8 cellular contexts compared by ENCODE assay signal in the genomic region with DNA sequence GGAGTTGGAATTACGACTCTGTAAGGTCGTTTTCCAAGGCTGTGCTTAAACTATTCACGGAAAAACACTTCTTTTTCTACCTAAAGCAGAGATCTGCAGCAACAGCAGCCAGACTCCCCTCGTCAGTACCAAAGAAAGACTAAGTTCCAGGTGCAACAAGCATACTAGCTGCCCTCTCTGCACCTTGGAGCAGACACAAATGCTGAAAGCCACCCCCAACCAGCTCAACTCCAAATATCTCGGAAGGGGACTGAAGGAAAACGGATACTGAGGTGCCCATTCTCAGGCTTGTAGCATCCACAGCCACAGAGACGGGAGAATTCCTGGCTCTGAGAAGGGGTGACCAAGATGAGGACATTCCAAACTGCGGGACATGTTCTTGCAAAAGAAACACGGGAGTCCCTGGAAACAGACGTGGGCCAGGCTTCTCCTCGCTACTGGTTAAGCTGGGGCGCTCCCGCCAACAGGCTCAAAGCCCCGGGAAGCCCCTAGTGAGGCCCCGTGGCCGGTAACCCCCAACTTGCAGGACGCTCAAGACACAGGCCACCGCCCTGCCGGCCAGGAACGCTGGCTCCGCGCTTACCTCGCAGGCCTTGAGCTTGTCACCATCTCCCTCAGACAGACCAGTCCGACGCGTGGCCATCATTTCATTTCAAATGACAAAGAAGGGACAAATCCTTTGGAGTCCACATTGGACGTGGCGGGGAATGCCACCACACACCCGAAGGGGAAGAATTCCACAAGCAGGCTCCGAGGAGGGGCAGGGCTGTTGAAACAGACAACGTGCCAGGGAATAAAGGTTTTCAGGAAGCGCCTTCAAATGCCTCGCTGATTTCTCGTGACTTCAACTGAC. TPM values are rescaled to one million over a fixed set of nuclear protein-coding genes. Genes with fewer than 3 reads are reported as not detected.
DNase-seq lines count a peak whose midpoint lies in the region; ATAC-seq and TF ChIP-seq lines count a peak whose summit lies in the region.

No MANE protein-coding gene starts in this region.

- peaks cover 43% of the 10 kb centered on the region for H3K4me1 ChIP-seq in psoas muscle

- H3K27ac Mint-ChIP-seq in T-helper 2 cell treated with Interferon-gamma antibody and Interleukin-4, amounts not matched to agents 5 μg/mL and 100 μg/mL, for 36 hours, result no peak overlapping the region
- H3K27ac Mint-ChIP-seq in activated CD8-positive, alpha-beta T cell treated with anti-CD3 and anti-CD28 coated beads, Interleukin-2, amount 10 ng/mL, durations not matched to agents 7 days and 5 days, result no peak overlapping the region

- no peaks in the 10 kb centered on the region for H3K9me3 Mint-ChIP-seq in T-helper 2 cell treated with Interferon-gamma antibody and Interleukin-4, amounts not matched to agents 5 μg/mL and 100 μg/mL, for 36 hours
- H3K9me3 Mint-ChIP-seq in activated CD8-positive, alpha-beta T cell treated with anti-CD3 and anti-CD28 coated beads, Interleukin-2, amount 10 ng/mL, durations not matched to agents 7 days and 5 days (ENCODE audit: insufficient read depth), result no peaks in the 10 kb centered on the region

- H3K4me3 ChIP-seq in psoas muscle, result peak overlapping the region; percentile 91

- no peaks in the 10 kb centered on the region for H3K36me3 ChIP-seq in psoas muscle (ENCODE audit: insufficient read depth in 1 of 2, low read depth in 1 of 2)

- no peak for DNase-seq in T-helper 2 cell treated with Interferon-gamma antibody and Interleukin-4, amounts not matched to agents 5 μg/mL and 100 μg/mL, for 36 hours (ENCODE audit: low spot score)
- DNase-seq in T-helper 2 cell, result no peak
- DNase-seq in activated CD8-positive, alpha-beta T cell treated with anti-CD3 and anti-CD28 coated beads, Interleukin-2, amount 10 ng/mL, durations not matched to agents 7 days and 5 days, result no peak
- DNase-seq in left ventricle myocardium superior, result peak; percentile 52
- peak in 1 of 2 donors; percentile 63 for DNase-seq in psoas muscle
- no peak for DNase-seq in SKM-1 treated with dmso at 0.1 percent for 144 hours (lab: John Stamatoyannopoulos, UW; ENCODE audit: unreplicated experiment)
- DNase-seq in SIG-M5 treated with dmso at 0.1 percent for 504 hours (lab: John Stamatoyannopoulos, UW; ENCODE audit: unreplicated experiment), result no peak

- no peaks in the 10 kb centered on the region for H3K27me3 ChIP-seq in psoas muscle (ENCODE audit: insufficient read depth in 3 of 3, low read length in 2 of 3)

- H3K9me3 ChIP-seq in psoas muscle, result no peaks in the 10 kb centered on the region

- POLR2A ChIA-PET in activated CD8-positive, alpha-beta T cell treated with anti-CD3 and anti-CD28 coated beads, Interleukin-2, amount 10 ng/mL, durations not matched to agents 7 days and 5 days (lab: Charles Lee), result interaction anchor here (1.3 kb wide), 1 partner anchor 15 kb away, joined by 5 read pairs; no protein-coding TSS in a partner anchor

- H3K27me3 Mint-ChIP-seq in T-helper 2 cell treated with Interferon-gamma antibody and Interleukin-4, amounts not matched to agents 5 μg/mL and 100 μg/mL, for 36 hours (ENCODE audit: low read depth), result no peaks in the 10 kb centered on the region
- H3K27me3 Mint-ChIP-seq in activated CD8-positive, alpha-beta T cell treated with anti-CD3 and anti-CD28 coated beads, Interleukin-2, amount 10 ng/mL, durations not matched to agents 7 days and 5 days (ENCODE audit: low read depth), result no peaks in the 10 kb centered on the region

- intact Hi-C loops in left ventricle myocardium superior (cut with micrococcal nuclease) (loop anchor here (5.0 to 10.0 kb wide), 2 partner anchors 79 to 363 kb away; no protein-coding TSS in a partner anchor), psoas muscle (cut with DNase I) (loop anchor here (2.0 to 10.0 kb wide), 6 partner anchors 34 to 363 kb away; a partner anchor contains a TSS)

- peak overlapping the region; percentile 99 for H3K27ac ChIP-seq in psoas muscle

- CTCF ChIA-PET in activated CD8-positive, alpha-beta T cell treated with anti-CD3 and anti-CD28 coated beads, Interleukin-2, amount 10 ng/mL, durations not matched to agents 7 days and 5 days (lab: Charles Lee), result no interaction called here

- H3K4me1 Mint-ChIP-seq in T-helper 2 cell treated with Interferon-gamma antibody and Interleukin-4, amounts not matched to agents 5 μg/mL and 100 μg/mL, for 36 hours (ENCODE audit: low read depth), result peaks cover 24% of the 10 kb centered on the region
- peaks cover 37% of the 10 kb centered on the region for H3K4me1 Mint-ChIP-seq in activated CD8-positive, alpha-beta T cell treated with anti-CD3 and anti-CD28 coated beads, Interleukin-2, amount 10 ng/mL, durations not matched to agents 7 days and 5 days (ENCODE audit: low read depth)

- H3K36me3 Mint-ChIP-seq in T-helper 2 cell treated with Interferon-gamma antibody and Interleukin-4, amounts not matched to agents 5 μg/mL and 100 μg/mL, for 36 hours (ENCODE audit: low read depth), result peaks cover 7% of the 10 kb centered on the region
- peaks cover 13% of the 10 kb centered on the region for H3K36me3 Mint-ChIP-seq in activated CD8-positive, alpha-beta T cell treated with anti-CD3 and anti-CD28 coated beads, Interleukin-2, amount 10 ng/mL, durations not matched to agents 7 days and 5 days (ENCODE audit: low read depth)

- 3 to 5% (median 4%) methylated on average over 34 of the region's 34 CpGs for WGBS in psoas muscle, 3 donors

- H3K4me3 Mint-ChIP-seq in T-helper 2 cell treated with Interferon-gamma antibody and Interleukin-4, amounts not matched to agents 5 μg/mL and 100 μg/mL, for 36 hours, result peak overlapping the region; percentile 80
- H3K4me3 Mint-ChIP-seq in activated CD8-positive, alpha-beta T cell treated with anti-CD3 and anti-CD28 coated beads, Interleukin-2, amount 10 ng/mL, durations not matched to agents 7 days and 5 days, result peak overlapping the region; percentile 83

- no peak for ATAC-seq in activated CD8-positive, alpha-beta T cell treated with anti-CD3 and anti-CD28 coated beads, Interleukin-2, amount 10 ng/mL, durations not matched to agents 7 days and 5 days
- ATAC-seq in left ventricle myocardium superior (no peak), psoas muscle (no peak), GM21619 (IDR thresholded peaks at IDR 0.05; ENCODE audit: unreplicated experiment) (no peak)

- TF ChIP-seq CTCF in psoas muscle (IDR thresholded peaks at IDR 0.05), result no peak

RNA-seq across cellular contexts. Expression of a gene that starts 2.2 kb away (rescaled TPM):
- 10 to 100 TPM; 26.3 to 28.1 TPM for total RNA-seq in activated CD8-positive, alpha-beta T cell treated with anti-CD3 and anti-CD28 coated beads, Interleukin-2, amount 10 ng/mL, durations not matched to agents 7 days and 5 days
- 57.9 TPM for total RNA-seq in left ventricle myocardium superior
- total RNA-seq in psoas muscle, result 10 to 100 TPM; 27.7 to 44.7 (median 36.4) TPM
- 10 to 100 TPM; 16.1 to 34.2 (median 16.8) TPM for polyA plus RNA-seq in psoas muscle
